Comparison of ENCODE assay signal across 14 cellular contexts in genomic region chr5:54799645-54800044, GRCh38.
A peak's percentile ranks its signal among the peaks of the same experiment; 100 is the strongest.
DNase-seq lines count a peak whose midpoint lies in the region; ATAC-seq lines count a peak whose summit lies in the region.
"Had no signal": no experiment of that assay in that cellular context is flagged by ENCODE, and none has a peak within 500 bp of the region (broad histone marks: within the 10 kb centered on the region; RNA-seq: fewer than 3 reads in every experiment).

No MANE protein-coding gene starts in this region.

- ATAC-seq in GM19351 (IDR thresholded peaks at IDR 0.05; ENCODE audit: unreplicated experiment) (peak; percentile 92), HG02642 (IDR thresholded peaks at IDR 0.05; ENCODE audit: poor library complexity, unreplicated experiment) (peak; percentile 73), HG03442 (IDR thresholded peaks at IDR 0.05; ENCODE audit: unreplicated experiment) (peak; percentile 79), GM21786 (IDR thresholded peaks at IDR 0.05; ENCODE audit: unreplicated experiment) (no peak)
- peak; percentile 61 for ATAC-seq in stimulated activated effector memory CD8-positive, alpha-beta T cell treated with anti-CD3 and anti-CD28 coated beads, Interleukin-12 subunit alpha, Interleukin-12 subunit beta, amount 100 ng/mL, for 72 hours
- no peak for ATAC-seq in activated T-cell treated with anti-CD3 and anti-CD28 coated beads, Interleukin-2, amount 50 U/mL, for 72 hours (replicated peaks in 1 of 2)

- no peak overlapping the region for H3K27ac Mint-ChIP-seq in stimulated activated effector memory CD8-positive, alpha-beta T cell treated with anti-CD3 and anti-CD28 coated beads, Interleukin-12 subunit alpha, Interleukin-12 subunit beta, amount 100 ng/mL, for 72 hours
- no peak overlapping the region for H3K27ac Mint-ChIP-seq in activated T-cell treated with anti-CD3 and anti-CD28 coated beads, Interleukin-2, amount 50 U/mL, for 72 hours

- no peaks in the 10 kb centered on the region for H3K9me3 Mint-ChIP-seq in stimulated activated effector memory CD8-positive, alpha-beta T cell treated with anti-CD3 and anti-CD28 coated beads, Interleukin-12 subunit alpha, Interleukin-12 subunit beta, amount 100 ng/mL, for 72 hours
- no peaks in the 10 kb centered on the region for H3K9me3 Mint-ChIP-seq in activated T-cell treated with anti-CD3 and anti-CD28 coated beads, Interleukin-2, amount 50 U/mL, for 72 hours

- DNase-seq in stimulated activated effector memory CD8-positive, alpha-beta T cell treated with anti-CD3 and anti-CD28 coated beads, Interleukin-12 subunit alpha, Interleukin-12 subunit beta, amount 100 ng/mL, for 72 hours (ENCODE audit: low spot score in 2 of 2) = no peak
- no peak for DNase-seq in caudate nucleus (lab: John Stamatoyannopoulos, UW)
- no peak for DNase-seq in activated T-cell treated with anti-CD3 and anti-CD28 coated beads, Interleukin-2, amount 50 U/mL, for 48 hours
- no peak for DNase-seq in activated T-cell treated with anti-CD3 and anti-CD28 coated beads, Interleukin-2, amount 50 U/mL, for 72 hours
- DNase-seq: activated T-cell treated with anti-CD3 and anti-CD28 coated beads, Interleukin-2, amount 50 U/mL, for 1 hour; cerebellar nuclear complex; NCI-H2081 treated with DMSO at 0.1 percent for 48 hours; substantia nigra had no signal

- peaks cover 16% of the 10 kb centered on the region for H3K27me3 Mint-ChIP-seq in activated T-cell treated with anti-CD3 and anti-CD28 coated beads, Interleukin-2, amount 50 U/mL, for 72 hours (ENCODE audit: low read depth)

- H3K4me3 Mint-ChIP-seq in stimulated activated effector memory CD8-positive, alpha-beta T cell treated with anti-CD3 and anti-CD28 coated beads, Interleukin-12 subunit alpha, Interleukin-12 subunit beta, amount 100 ng/mL, for 72 hours = no peak overlapping the region
- no peak overlapping the region for H3K4me3 Mint-ChIP-seq in activated T-cell treated with anti-CD3 and anti-CD28 coated beads, Interleukin-2, amount 50 U/mL, for 72 hours

- no peak overlapping the region for H3K27ac ChIP-seq in caudate nucleus (ENCODE audit: low read depth, low read length)
- H3K27ac ChIP-seq: C4-2B, skin epidermis had no signal

- H3K4me1 Mint-ChIP-seq in stimulated activated effector memory CD8-positive, alpha-beta T cell treated with anti-CD3 and anti-CD28 coated beads, Interleukin-12 subunit alpha, Interleukin-12 subunit beta, amount 100 ng/mL, for 72 hours = peaks cover 17% of the 10 kb centered on the region
- H3K4me1 Mint-ChIP-seq in activated T-cell treated with anti-CD3 and anti-CD28 coated beads, Interleukin-2, amount 50 U/mL, for 72 hours (ENCODE audit: low read depth) = peaks cover 17% of the 10 kb centered on the region

- no peaks in the 10 kb centered on the region for H3K36me3 Mint-ChIP-seq in stimulated activated effector memory CD8-positive, alpha-beta T cell treated with anti-CD3 and anti-CD28 coated beads, Interleukin-12 subunit alpha, Interleukin-12 subunit beta, amount 100 ng/mL, for 72 hours
- peaks cover 0 to 2% of the 10 kb centered on the region in 2 donors for H3K36me3 Mint-ChIP-seq in activated T-cell treated with anti-CD3 and anti-CD28 coated beads, Interleukin-2, amount 50 U/mL, for 72 hours (ENCODE audit: insufficient read depth in 2 of 2)

Comparison
In these comparisons a context has a peak if more than half of its experiments do, and no peak if none do; other contexts are left out.
1. ATAC-seq: peak in GM19351 (single experiment), HG02642 (single experiment), HG03442 (single experiment) and stimulated activated effector memory CD8-positive, alpha-beta T cell treated with anti-CD3 and anti-CD28 coated beads, Interleukin-12 subunit alpha, Interleukin-12 subunit beta, amount 100 ng/mL, for 72 hours (single experiment); none in activated T-cell treated with anti-CD3 and anti-CD28 coated beads, Interleukin-2, amount 50 U/mL, for 72 hours (0 of 2) and GM21786 (single experiment).